In the genomic region with DNA sequence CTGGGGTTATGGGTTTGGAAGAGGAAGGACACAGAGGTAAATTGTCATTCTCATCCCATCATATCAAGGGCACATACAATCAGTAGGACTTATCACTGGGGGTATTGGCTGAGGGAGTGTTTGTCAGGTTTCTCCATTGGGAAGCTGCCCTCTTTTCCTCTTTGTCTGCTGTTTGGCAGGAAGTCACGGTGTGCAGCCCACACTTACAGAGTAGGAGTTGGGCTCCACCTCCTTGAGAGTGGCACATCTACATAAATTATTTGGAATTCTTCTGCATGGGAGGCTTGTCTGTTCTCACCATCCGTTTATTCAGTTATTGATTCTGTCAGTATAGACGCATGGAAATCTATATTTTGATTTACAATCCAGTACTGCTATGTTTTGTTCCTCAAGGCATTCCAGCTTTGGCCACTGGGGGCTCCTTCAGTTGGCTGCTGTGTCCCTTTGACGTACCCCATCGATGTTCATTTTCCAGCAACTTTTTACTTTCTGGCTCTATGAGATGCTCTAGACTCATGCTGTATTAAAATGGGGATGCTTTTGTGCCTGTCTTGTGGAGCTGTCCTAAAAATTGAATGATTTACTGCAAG, we compare ENCODE assay signal across 18 cellular contexts.
DNase-seq lines count a peak whose midpoint lies in the region; ATAC-seq, FAIRE-seq and TF ChIP-seq lines count a peak whose summit lies in the region.
"Had no signal": no experiment of that assay in that cellular context is flagged by ENCODE, and none has a peak within 500 bp of the region (broad histone marks: within the 10 kb centered on the region; RNA-seq: fewer than 3 reads in every experiment).

No MANE protein-coding gene starts in this region.

- CTCF ChIA-PET in HepG2 (lab: Yijun Ruan, JAX; ENCODE audit: low intra/inter-chr PET ratio, low total read pairs), result no interaction called here

- WGBS in HepG2 (ENCODE audit: low lambda C conversion rate), result 10% methylated on average over 5 of the region's 5 CpGs
- WGBS in right lobe of liver (ENCODE audit: insufficient coverage, low coverage, low lambda C conversion rate, missing lambda C conversion rate), result 59% methylated on average over 5 of the region's 5 CpGs

- H3K9me3 ChIP-seq in HepG2 (ENCODE audit: low read length) (no peaks in the 10 kb centered on the region), right lobe of liver (no peaks in the 10 kb centered on the region), Peyer's patch (no peaks in the 10 kb centered on the region)
- H3K9me3 ChIP-seq: right atrium auricular region, thyroid gland had no signal

- TF ChIP-seq CTCF in HepG2 (CRISPR knock-in tag; IDR thresholded peaks at IDR 0.05), result no peak
- peak in 2 of 4 donors; percentile 10 to 15 for TF ChIP-seq CTCF in right lobe of liver (IDR thresholded peaks at IDR 0.05)
- peak; percentile 9 for TF ChIP-seq CTCF in foreskin fibroblast (IDR thresholded peaks at IDR 0.05; ENCODE audit: low read depth, low read length)
- TF ChIP-seq CTCF in Peyer's patch (IDR thresholded peaks at IDR 0.05), result no peak

- H2AFZ ChIP-seq in HepG2 (ENCODE audit: low read length), result no peak overlapping the region

- TF ChIP-seq POLR2A in HepG2 (IDR thresholded peaks at IDR 0.05; ENCODE audit: insufficient read depth in 1 of 2, low read depth in 2 of 2, low read length in 2 of 2), result no peak
- TF ChIP-seq POLR2A in right lobe of liver (IDR thresholded peaks at IDR 0.05), result no peak
- no peak for TF ChIP-seq POLR2A in Peyer's patch (IDR thresholded peaks at IDR 0.05)

- TF ChIP-seq RAD21 in HepG2 (CRISPR knock-in tag; IDR thresholded peaks at IDR 0.05), result no peak

- H3K36me3 ChIP-seq in HepG2 (replicated peaks in 1 of 2; ENCODE audit: control insufficient read depth in 1 of 2, insufficient read depth in 2 of 2, low read length in 2 of 2), result no peaks in the 10 kb centered on the region
- no peaks in the 10 kb centered on the region for H3K36me3 ChIP-seq in right lobe of liver
- no peaks in the 10 kb centered on the region for H3K36me3 ChIP-seq in Peyer's patch
- H3K36me3 ChIP-seq: right atrium auricular region, thyroid gland had no signal

- H3K27me3 ChIP-seq in HepG2 (ENCODE audit: control insufficient read depth in 1 of 2, insufficient read depth in 2 of 2, low read length in 2 of 2) (peaks cover 0 to 5% of the 10 kb centered on the region in 2 experiments; a peak in 2 of 5 replicates), right lobe of liver (no peaks in the 10 kb centered on the region), Peyer's patch (no peaks in the 10 kb centered on the region)
- H3K27me3 ChIP-seq: right atrium auricular region, thyroid gland had no signal

- H3K79me2 ChIP-seq in HepG2 (ENCODE audit: insufficient read depth, low read length), result no peaks in the 10 kb centered on the region

- no peaks in the 10 kb centered on the region for H4K20me1 ChIP-seq in HepG2 (ENCODE audit: insufficient read depth, low read length)

- intact Hi-C loops in HepG2 (cut with micrococcal nuclease; ENCODE audit: unreplicated experiment) (no loop called here), right lobe of liver (cut with DNase I) (no loop called here)

- POLR2A ChIA-PET in HepG2 (lab: Yijun Ruan, JAX), result no interaction called here

- H3K9ac ChIP-seq in HepG2 (ENCODE audit: insufficient read depth, low read depth, low read length), result no peak overlapping the region

- DNase-seq in HepG2 (ENCODE audit: low spot score) (no peak), right lobe of liver (no peak), foreskin fibroblast (no peak), Peyer's patch (no peak), kidney tubule cell (ENCODE audit: low spot score) (no peak), NCI-H1930 (lab: John Stamatoyannopoulos, UW) (no peak)
- DNase-seq: activated CD4-positive, alpha-beta memory T cell treated with anti-CD3 and anti-CD28 coated beads, Interleukin-2, amount 10 ng/mL, durations not matched to agents 7 days and 5 days; activated naive CD8-positive, alpha-beta T cell treated with anti-CD3 and anti-CD28 coated beads for 36 hours; effector CD8-positive, alpha-beta T cell; midbrain; NCI-H187; NK-92 treated with Interleukin-12 subunit alpha and Interleukin-12 subunit beta, amount 100 ng/mL, for 24 hours; T-helper 2 cell; thyroid gland had no signal

- in situ Hi-C loops in HepG2 (cut with HindIII; ENCODE audit: extremely low pct_ligation_motif_present, low pct_unique_long_range_greater_than_20kb), result no loop called here

- H3K4me3 ChIP-seq in HepG2 (replicated peaks in 1 of 3; ENCODE audit: insufficient read depth in 1 of 3, low read depth in 2 of 3, low read length in 3 of 3) (no peak overlapping the region), right lobe of liver (no peak overlapping the region), foreskin fibroblast (ENCODE audit: low read depth in 1 of 2, low read length in 2 of 2) (no peak overlapping the region), Peyer's patch (no peak overlapping the region)
- H3K4me3 ChIP-seq: right atrium auricular region, thyroid gland had no signal

- no peak for FAIRE-seq in HepG2 (lab: Jason Lieb, UNC)
- FAIRE-seq: G401.6 had no signal

- no peak for TF ChIP-seq EP300 in HepG2 (IDR thresholded peaks at IDR 0.05; ENCODE audit: low read depth in 2 of 2, low read length in 2 of 2)
- TF ChIP-seq EP300 in HepG2 (CRISPR knock-in tag; IDR thresholded peaks at IDR 0.05; ENCODE audit: borderline replicate concordance), result no peak

- H3K4me2 ChIP-seq in HepG2 (ENCODE audit: low read depth, low read length), result no peak overlapping the region

- BruUV-seq in HepG2 (replicated peaks; lab: Mats Ljungman, UMichigan), result no TSS peak

- H3K4me1 ChIP-seq in HepG2 (ENCODE audit: insufficient read depth, low read length), result no peaks in the 10 kb centered on the region
- no peaks in the 10 kb centered on the region for H3K4me1 ChIP-seq in right lobe of liver
- no peaks in the 10 kb centered on the region for H3K4me1 ChIP-seq in Peyer's patch

- H3K27ac ChIP-seq in HepG2 (ENCODE audit: extremely low read length, insufficient read depth, low read length) (no peak overlapping the region), right lobe of liver (no peak overlapping the region), Peyer's patch (no peak overlapping the region)
- H3K27ac ChIP-seq: right atrium auricular region, thyroid gland had no signal

- ATAC-seq in HepG2 (peak; percentile 68), right lobe of liver (no peak), SK-N-SH treated with all-trans-retinoic acid at 6 μM for 48 hours (0 out of 3 replicates have a peak, but pooled peaks have one; percentile 51), GM19023 (IDR thresholded peaks at IDR 0.05; ENCODE audit: unreplicated experiment) (no peak)

TF ChIP-seq in HepG2, 621 proteins besides CTCF, POLR2A, EP300 and RAD21 (continues in another document):
- TF ChIP-seq, protein P1, sequence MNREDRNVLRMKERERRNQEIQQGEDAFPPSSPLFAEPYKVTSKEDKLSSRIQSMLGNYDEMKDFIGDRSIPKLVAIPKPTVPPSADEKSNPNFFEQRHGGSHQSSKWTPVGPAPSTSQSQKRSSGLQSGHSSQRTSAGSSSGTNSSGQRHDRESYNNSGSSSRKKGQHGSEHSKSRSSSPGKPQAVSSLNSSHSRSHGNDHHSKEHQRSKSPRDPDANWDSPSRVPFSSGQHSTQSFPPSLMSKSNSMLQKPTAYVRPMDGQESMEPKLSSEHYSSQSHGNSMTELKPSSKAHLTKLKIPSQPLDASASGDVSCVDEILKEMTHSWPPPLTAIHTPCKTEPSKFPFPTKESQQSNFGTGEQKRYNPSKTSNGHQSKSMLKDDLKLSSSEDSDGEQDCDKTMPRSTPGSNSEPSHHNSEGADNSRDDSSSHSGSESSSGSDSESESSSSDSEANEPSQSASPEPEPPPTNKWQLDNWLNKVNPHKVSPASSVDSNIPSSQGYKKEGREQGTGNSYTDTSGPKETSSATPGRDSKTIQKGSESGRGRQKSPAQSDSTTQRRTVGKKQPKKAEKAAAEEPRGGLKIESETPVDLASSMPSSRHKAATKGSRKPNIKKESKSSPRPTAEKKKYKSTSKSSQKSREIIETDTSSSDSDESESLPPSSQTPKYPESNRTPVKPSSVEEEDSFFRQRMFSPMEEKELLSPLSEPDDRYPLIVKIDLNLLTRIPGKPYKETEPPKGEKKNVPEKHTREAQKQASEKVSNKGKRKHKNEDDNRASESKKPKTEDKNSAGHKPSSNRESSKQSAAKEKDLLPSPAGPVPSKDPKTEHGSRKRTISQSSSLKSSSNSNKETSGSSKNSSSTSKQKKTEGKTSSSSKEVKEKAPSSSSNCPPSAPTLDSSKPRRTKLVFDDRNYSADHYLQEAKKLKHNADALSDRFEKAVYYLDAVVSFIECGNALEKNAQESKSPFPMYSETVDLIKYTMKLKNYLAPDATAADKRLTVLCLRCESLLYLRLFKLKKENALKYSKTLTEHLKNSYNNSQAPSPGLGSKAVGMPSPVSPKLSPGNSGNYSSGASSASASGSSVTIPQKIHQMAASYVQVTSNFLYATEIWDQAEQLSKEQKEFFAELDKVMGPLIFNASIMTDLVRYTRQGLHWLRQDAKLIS (CRISPR knock-in tag; IDR thresholded peaks at IDR 0.05), result no peak
- no peak for TF ChIP-seq HCFC1 (IDR thresholded peaks at IDR 0.05; ENCODE audit: low read depth, low read length)

TF ChIP-seq in SK-N-SH treated with all-trans-retinoic acid at 6 μM for 48 hours, 23 proteins besides CTCF, POLR2A, EP300 and RAD21:
- TF ChIP-seq TOX (CRISPR knock-in tag; IDR thresholded peaks at IDR 0.05; ENCODE audit: borderline replicate concordance) (no peak), BACH2 (CRISPR knock-in tag; IDR thresholded peaks at IDR 0.05; ENCODE audit: borderline replicate concordance) (no peak)
TF ChIP-seq in SK-N-SH treated with all-trans-retinoic acid at 6 μM for 48 hours: peak in this region for 0.

Comparison
In these comparisons a context has a peak if more than half of its experiments do, and no peak if none do; other contexts are left out.
1. ATAC-seq: peak in HepG2 (single experiment) and SK-N-SH treated with all-trans-retinoic acid at 6 μM for 48 hours (single experiment); none in right lobe of liver (0 of 4) and GM19023 (single experiment).